Comparison of ENCODE assay signal across 35 cellular contexts in the genomic region with DNA sequence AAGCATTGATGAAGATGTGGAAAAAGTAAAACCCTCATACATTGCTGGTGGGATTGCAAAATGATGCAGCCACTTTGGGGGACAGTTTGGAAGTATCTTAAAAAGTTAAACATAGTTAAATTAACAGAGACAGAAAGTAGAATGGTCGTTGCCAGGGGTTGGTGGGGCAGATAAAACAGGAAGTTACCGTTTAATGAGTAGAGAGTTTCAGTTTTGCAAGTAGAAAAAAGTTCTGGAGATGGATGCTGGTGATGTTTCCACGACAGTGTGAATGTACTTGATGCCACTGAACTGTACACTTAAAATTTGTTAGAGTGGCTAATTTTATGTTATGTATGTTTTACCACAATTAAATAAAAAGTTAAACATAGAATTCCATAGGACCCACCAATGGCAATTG. TPM values are rescaled to one million over a fixed set of nuclear protein-coding genes. Genes with fewer than 3 reads are reported as not detected.
DNase-seq lines count a peak whose midpoint lies in the region; ATAC-seq lines count a peak whose summit lies in the region.
"Had no signal": no experiment of that assay in that cellular context is flagged by ENCODE, and none has a peak within 500 bp of the region (broad histone marks: within the 10 kb centered on the region; RNA-seq: fewer than 3 reads in every experiment).

No MANE protein-coding gene starts in this region.

- H3K27me3 ChIP-seq in Karpas-422 (ENCODE audit: low read length), result no peaks in the 10 kb centered on the region
- no peaks in the 10 kb centered on the region for H3K27me3 ChIP-seq in naive thymus-derived CD4-positive, alpha-beta T cell (ENCODE audit: control insufficient read depth in 2 of 2, insufficient read depth in 2 of 2, low read length in 2 of 2)
- H3K27me3 ChIP-seq: heart right ventricle, ovary, Peyer's patch, vagina had no signal

- peak overlapping the region; percentile 45; the same call in 1 of the 2 replicates for H2AFZ ChIP-seq in Karpas-422 (ENCODE audit: low read length)
- H2AFZ ChIP-seq: GM23248 had no signal

- peak overlapping the region; percentile 54 for H3K27ac Mint-ChIP-seq in memory B cell
- no peak overlapping the region for H3K27ac Mint-ChIP-seq in naive thymus-derived CD4-positive, alpha-beta T cell
- H3K27ac Mint-ChIP-seq: activated CD4-positive, alpha-beta memory T cell treated with anti-CD3 and anti-CD28 coated beads for 36 hours; CD4-positive, CD25-positive, alpha-beta regulatory T cell; effector memory CD8-positive, alpha-beta T cell; stimulated activated naive CD8-positive, alpha-beta T cell treated with anti-CD3 and anti-CD28 coated beads, Interleukin-15, Interleukin-2, amounts not matched to agents 100 ng/mL and 50 ng/mL, for 24 hours had no signal

- DNase-seq in SIG-M5 treated with dmso at 0.1 percent for 504 hours (lab: John Stamatoyannopoulos, UW; ENCODE audit: unreplicated experiment) (peak; percentile 59), SIG-M5 (lab: John Stamatoyannopoulos, UW) (no peak), Karpas-422 (peak; percentile 67), NOMO-1 treated with DMSO at 0.1 percent for 48 hours (lab: John Stamatoyannopoulos, UW; ENCODE audit: unreplicated experiment) (peak; percentile 26), memory B cell (ENCODE audit: low spot score in 2 of 2) (no peak), NCI-H1694 (lab: John Stamatoyannopoulos, UW) (no peak), NCI-H69 (lab: John Stamatoyannopoulos, UW) (no peak)
- no peak for DNase-seq in naive thymus-derived CD4-positive, alpha-beta T cell
- DNase-seq: activated CD4-positive, alpha-beta memory T cell treated with anti-CD3 and anti-CD28 coated beads for 36 hours; activated CD8-positive, alpha-beta memory T cell treated with anti-CD3 and anti-CD28 coated beads, Interleukin-2, amount 50 U/mL, for 4 hours; activated naive CD4-positive, alpha-beta T cell treated with anti-CD3 and anti-CD28 coated beads, Interleukin-2, amount 50 U/mL, for 16 hours; effector memory CD8-positive, alpha-beta T cell; erythroblast; GM23248; heart right ventricle; NCI-H2081; NCI-H345; NCI-H82; ovary; Peyer's patch; SHP77 treated with DMSO at 0.1 percent for 48 hours; T-helper 1 cell had no signal

- no peak overlapping the region for H3K9ac ChIP-seq in Karpas-422 (ENCODE audit: low read length)
- H3K9ac ChIP-seq: GM23248 had no signal

- H3K4me3 Mint-ChIP-seq in memory B cell, result no peak overlapping the region
- no peak overlapping the region for H3K4me3 Mint-ChIP-seq in naive thymus-derived CD4-positive, alpha-beta T cell
- H3K4me3 Mint-ChIP-seq: activated CD4-positive, alpha-beta memory T cell treated with anti-CD3 and anti-CD28 coated beads for 36 hours; CD4-positive, CD25-positive, alpha-beta regulatory T cell; effector memory CD8-positive, alpha-beta T cell; stimulated activated naive CD8-positive, alpha-beta T cell treated with anti-CD3 and anti-CD28 coated beads, Interleukin-15, Interleukin-2, amounts not matched to agents 100 ng/mL and 50 ng/mL, for 24 hours had no signal

- H3K9me2 ChIP-seq in Karpas-422 (replicated peaks; ENCODE audit: insufficient read depth, low read length), result no peaks in the 10 kb centered on the region

- no peaks in the 10 kb centered on the region for H3K36me3 ChIP-seq in Karpas-422 (ENCODE audit: insufficient read depth, low read length)
- H3K36me3 ChIP-seq in naive thymus-derived CD4-positive, alpha-beta T cell (ENCODE audit: control insufficient read depth in 2 of 3, insufficient read depth in 3 of 3, low read length in 3 of 3), result no peaks in the 10 kb centered on the region
- H3K36me3 ChIP-seq: heart right ventricle, ovary, Peyer's patch, vagina had no signal

- ATAC-seq in memory B cell (ENCODE audit: low read depth), result peak; percentile 43
- ATAC-seq in naive thymus-derived CD4-positive, alpha-beta T cell, result no peak
- ATAC-seq: effector memory CD8-positive, alpha-beta T cell; heart right ventricle had no signal

- peak overlapping the region; percentile 6 for H3K4me2 ChIP-seq in Karpas-422 (ENCODE audit: low read depth, low read length, poor library complexity, severe bottlenecking)

- intact Hi-C loops in naive thymus-derived CD4-positive, alpha-beta T cell (cut with micrococcal nuclease), result no loop called here

- no peaks in the 10 kb centered on the region for H3K27me3 Mint-ChIP-seq in memory B cell
- H3K27me3 Mint-ChIP-seq in naive thymus-derived CD4-positive, alpha-beta T cell, result peaks cover 0 to 14% (median 6%) of the 10 kb centered on the region in 5 donors
- H3K27me3 Mint-ChIP-seq: activated CD4-positive, alpha-beta memory T cell treated with anti-CD3 and anti-CD28 coated beads for 36 hours; effector memory CD8-positive, alpha-beta T cell; stimulated activated naive CD8-positive, alpha-beta T cell treated with anti-CD3 and anti-CD28 coated beads, Interleukin-15, Interleukin-2, amounts not matched to agents 100 ng/mL and 50 ng/mL, for 24 hours had no signal

- H3K79me2 ChIP-seq in Karpas-422 (ENCODE audit: low read length), result no peaks in the 10 kb centered on the region

- no peak overlapping the region for H3K4me3 ChIP-seq in Karpas-422 (ENCODE audit: low read length)
- H3K4me3 ChIP-seq in naive thymus-derived CD4-positive, alpha-beta T cell (ENCODE audit: low read length), result no peak overlapping the region
- H3K4me3 ChIP-seq: GM23248, heart right ventricle, ovary, Peyer's patch, vagina had no signal

- H3K36me3 Mint-ChIP-seq in memory B cell, result no peaks in the 10 kb centered on the region
- H3K36me3 Mint-ChIP-seq in naive thymus-derived CD4-positive, alpha-beta T cell, result peaks cover 0 to 3% (median 0%) of the 10 kb centered on the region in 5 donors
- H3K36me3 Mint-ChIP-seq: CD4-positive, CD25-positive, alpha-beta regulatory T cell had no signal

- H3K27ac ChIP-seq in Karpas-422 (ENCODE audit: low read length), result no peak overlapping the region
- H3K27ac ChIP-seq in naive thymus-derived CD4-positive, alpha-beta T cell (ENCODE audit: low read depth, low read length), result no peak overlapping the region
- H3K27ac ChIP-seq: 22Rv1, GM23248, heart right ventricle, ovary, Peyer's patch, vagina had no signal

- H3K4me1 Mint-ChIP-seq in memory B cell, result peaks cover 10% of the 10 kb centered on the region
- peaks cover 0 to 4% (median 0%) of the 10 kb centered on the region in 7 donors for H3K4me1 Mint-ChIP-seq in naive thymus-derived CD4-positive, alpha-beta T cell

- POLR2A ChIA-PET in naive thymus-derived CD4-positive, alpha-beta T cell (lab: Charles Lee), result no interaction called here

- no peaks in the 10 kb centered on the region; the same call in 1 of the 2 replicates for H3K9me3 ChIP-seq in Karpas-422 (ENCODE audit: low read length)
- H3K9me3 ChIP-seq in naive thymus-derived CD4-positive, alpha-beta T cell (ENCODE audit: control insufficient read depth in 2 of 3, low read length in 3 of 3), result no peaks in the 10 kb centered on the region
- H3K9me3 ChIP-seq: ovary, vagina had no signal

- H3K9me3 Mint-ChIP-seq in memory B cell, result peaks cover 12% of the 10 kb centered on the region
- peaks cover 0 to 34% (median 14%) of the 10 kb centered on the region in 11 donors for H3K9me3 Mint-ChIP-seq in naive thymus-derived CD4-positive, alpha-beta T cell
- H3K9me3 Mint-ChIP-seq: effector memory CD8-positive, alpha-beta T cell had no signal

- CTCF ChIA-PET in naive thymus-derived CD4-positive, alpha-beta T cell (lab: Charles Lee), result no interaction called here

- H4K20me1 ChIP-seq in Karpas-422 (ENCODE audit: insufficient read depth, low read depth, low read length), result no peaks in the 10 kb centered on the region

- peaks cover 36% of the 10 kb centered on the region for H3K4me1 ChIP-seq in Karpas-422 (ENCODE audit: low read length)
- no peaks in the 10 kb centered on the region for H3K4me1 ChIP-seq in naive thymus-derived CD4-positive, alpha-beta T cell (ENCODE audit: control insufficient read depth in 2 of 2, insufficient read depth in 2 of 2, low read length in 2 of 2)
- H3K4me1 ChIP-seq: heart right ventricle, Peyer's patch, vagina had no signal

RNA-seq across cellular contexts. Expression of a gene that starts 44.5 kb away (rescaled TPM):
- total RNA-seq in Karpas-422 (2014; rRNA removed; shearing (Covaris generic); ENCODE audit: low replicate concordance), result 0.14 and 0.75 TPM in 2 replicates
- total RNA-seq in naive thymus-derived CD4-positive, alpha-beta T cell, result under 1 TPM in 3 of 5 experiments, not detected in 2; 0.15 to 0.16 (median 0.15) TPM
- polyA plus RNA-seq in naive thymus-derived CD4-positive, alpha-beta T cell, result not detected
- total RNA-seq: bronchial epithelial cell, fibroblast of villous mesenchyme, GM23248, kidney epithelial cell, LHCN-M2, lower leg skin, mucosa of gallbladder, Peyer's patch, renal cortical epithelial cell, skeletal muscle tissue, vagina had no signal
- polyA plus RNA-seq: CD4-positive, CD25-positive, alpha-beta regulatory T cell; GM23248; heart right ventricle; neural cell had no signal

RNA-seq across cellular contexts. Expression of a gene that starts 47.8 kb away (rescaled TPM):
- 67.3 and 84.7 TPM in 2 replicates for total RNA-seq in Karpas-422 (2014; rRNA removed; shearing (Covaris generic); ENCODE audit: low replicate concordance)
- 10 to 100 TPM; 16.3 to 46.7 (median 23.5) TPM for total RNA-seq in naive thymus-derived CD4-positive, alpha-beta T cell
- polyA plus RNA-seq in naive thymus-derived CD4-positive, alpha-beta T cell, result 1 to 10 TPM; 2.7 to 4.4 TPM

RNA-seq across cellular contexts. Expression of a gene that starts 53.5 kb away (rescaled TPM):
- 44.9 and 55.6 TPM in 2 replicates for total RNA-seq in Karpas-422 (2014; rRNA removed; shearing (Covaris generic); ENCODE audit: low replicate concordance)
- 10 to 100 TPM; 13.2 to 19.6 (median 17.6) TPM for total RNA-seq in naive thymus-derived CD4-positive, alpha-beta T cell
- 1 to 10 TPM; 1.5 to 3.2 TPM for polyA plus RNA-seq in naive thymus-derived CD4-positive, alpha-beta T cell

Comparison
In these comparisons a context has a peak if more than half of its experiments do, and no peak if none do; other contexts are left out.
1. DNase-seq: peak in SIG-M5 treated with dmso at 0.1 percent for 504 hours (single experiment), Karpas-422 (single experiment) and NOMO-1 treated with DMSO at 0.1 percent for 48 hours (single experiment); none in SIG-M5 (single experiment), memory B cell (0 of 2), NCI-H1694 (single experiment), naive thymus-derived CD4-positive, alpha-beta T cell (0 of 9) and NCI-H69 (single experiment).